24 cellular contexts compared by ENCODE assay signal in the genomic region with DNA sequence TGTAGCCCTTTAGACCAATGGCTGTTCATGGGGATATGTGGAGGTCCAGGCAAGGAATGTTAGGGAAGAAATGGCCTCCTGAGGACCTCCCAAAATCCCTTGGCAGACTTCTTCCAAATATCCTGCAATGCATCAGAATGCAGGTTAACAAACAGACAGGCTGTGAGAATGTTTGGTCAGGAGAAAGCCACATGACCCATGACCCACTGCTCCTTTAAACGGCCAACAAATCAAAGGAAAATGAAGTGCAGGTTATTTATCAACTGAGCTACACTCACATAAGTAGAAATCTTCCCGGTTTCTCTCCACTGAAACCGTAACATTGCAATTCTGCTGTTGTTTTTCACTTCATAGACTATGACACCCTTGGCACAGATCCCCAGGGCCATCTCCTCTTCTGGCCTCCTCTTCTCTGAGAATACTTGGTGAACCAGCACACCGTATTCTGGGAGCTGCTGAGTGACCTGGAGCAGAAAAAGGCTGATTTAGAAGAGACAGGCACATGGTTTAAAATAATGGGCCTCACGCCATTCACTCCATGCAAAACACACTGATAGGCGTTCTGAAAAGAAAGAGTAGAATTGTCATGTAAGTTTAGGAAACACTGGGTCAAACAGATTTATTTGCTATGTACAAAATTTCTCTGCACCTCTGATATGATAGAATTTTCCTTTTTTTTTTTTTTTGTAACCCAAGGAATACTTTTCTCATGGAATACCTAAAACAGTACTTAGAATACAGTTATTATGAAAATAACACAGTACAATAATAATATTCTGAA.
"Had no signal": no experiment of that assay in that cellular context is flagged by ENCODE, and none has a peak within 500 bp of the region (broad histone marks: within the 10 kb centered on the region; RNA-seq: fewer than 3 reads in every experiment).

No MANE protein-coding gene starts in this region.

- H3K27ac ChIP-seq: breast epithelium, colonic mucosa, dorsolateral prefrontal cortex, esophagus squamous epithelium, gastrocnemius medialis, stomach, suprapubic skin, transverse colon, uterus, WERI-Rb-1 had no signal

- H3K4me1 ChIP-seq: breast epithelium, colonic mucosa, esophagus squamous epithelium, gastrocnemius medialis, stomach, suprapubic skin, transverse colon, uterus had no signal

- H3K36me3 ChIP-seq: breast epithelium, colonic mucosa, esophagus squamous epithelium, gastrocnemius medialis, stomach, suprapubic skin, transverse colon, uterus, WERI-Rb-1 had no signal

- H3K4me3 ChIP-seq: breast epithelium, colonic mucosa, dorsolateral prefrontal cortex, esophagus squamous epithelium, gastrocnemius medialis, stomach, suprapubic skin, transverse colon, uterus had no signal

- DNase-seq: activated CD4-positive, alpha-beta T cell treated with anti-CD3 and anti-CD28 coated beads, Interleukin-2, amount 50 U/mL, for 1 hour; activated CD4-positive, CD25-positive, alpha-beta regulatory T cell treated with anti-CD3 and anti-CD28 coated beads, Interleukin-2, amount 50 U/mL, for 72 hours; activated CD8-positive, alpha-beta memory T cell treated with anti-CD3 and anti-CD28 coated beads, Interleukin-2, amount 50 U/mL, for 48 hours; activated naive CD4-positive, alpha-beta T cell; activated naive CD8-positive, alpha-beta T cell treated with anti-CD3 and anti-CD28 coated beads for 36 hours; activated T-cell treated with anti-CD3 and anti-CD28 coated beads, Interleukin-2, amount 50 U/mL, for 4 hours; amniotic stem cell; colonic mucosa; dorsolateral prefrontal cortex; esophagus squamous epithelium; gastrocnemius medialis; midbrain; natural killer cell; small intestine; stimulated activated CD4-positive, alpha-beta T cell treated with anti-CD3 and anti-CD28 coated beads, Interleukin-2, amount 100 ng/mL, for 24 hours; stomach; T-cell; transverse colon; uterus; WERI-Rb-1 had no signal

- ATAC-seq: activated T-cell treated with anti-CD3 and anti-CD28 coated beads, Interleukin-2, amount 50 U/mL, for 4 hours; gastrocnemius medialis; natural killer cell; sciatic nerve; stimulated activated memory B cell treated with anti-CD40 and anti-IgM and Interleukin-4, amounts not matched to agents 10 μg/mL and 1 μg/mL and 100 μg/mL, for 72 hours; T-cell had no signal

- H3K27me3 ChIP-seq: breast epithelium, colonic mucosa, dorsolateral prefrontal cortex, gastrocnemius medialis, stomach, transverse colon had no signal

- H3K9me3 ChIP-seq: breast epithelium, colonic mucosa, esophagus squamous epithelium, gastrocnemius medialis, stomach, suprapubic skin, transverse colon, uterus had no signal
